Comparison of ENCODE assay signal across 8 cellular contexts in genomic region chr6:134288538-134289203, GRCh38. TPM values are rescaled to one million over a fixed set of nuclear protein-coding genes. Genes with fewer than 3 reads are reported as not detected.
DNase-seq lines count a peak whose midpoint lies in the region; ATAC-seq and TF ChIP-seq lines count a peak whose summit lies in the region.

No MANE protein-coding gene starts in this region.

- H3K27ac Mint-ChIP-seq in stimulated activated naive CD8-positive, alpha-beta T cell treated with anti-CD3 and anti-CD28 coated beads, Interleukin-15, Interleukin-2, amounts not matched to agents 100 ng/mL and 50 ng/mL, for 24 hours = peak overlapping the region; percentile 99
- no peak overlapping the region for H3K27ac Mint-ChIP-seq in H9

- no peak overlapping the region for H3K18ac ChIP-seq in H9 (ENCODE audit: insufficient read length, low read depth, low read length)

- no peak overlapping the region for H2BK5ac ChIP-seq in H9 (ENCODE audit: insufficient read length, low read length)

- H3K56ac ChIP-seq in H9 (ENCODE audit: insufficient read length, low read depth, low read length) = no peak overlapping the region

- ATAC-seq in heart left ventricle (peak in 3 of 4 donors; percentile 63 to 87 (median 72)), Right ventricle myocardium inferior (no peak), HG03064 (IDR thresholded peaks at IDR 0.05; ENCODE audit: low read depth, unreplicated experiment) (peak; percentile 53)

- H3K36me3 ChIP-seq in heart left ventricle (no peaks in the 10 kb centered on the region), fibroblast of lung (ENCODE audit: control insufficient read depth, insufficient read depth, low read length) (no peaks in the 10 kb centered on the region), esophagus squamous epithelium (no peaks in the 10 kb centered on the region)

- 40 to 53% (median 44%) methylated on average over 3 of the region's 3 CpGs for WGBS in heart left ventricle, 4 donors
- 11 to 34% methylated on average over 3 of the region's 3 CpGs for WGBS in esophagus squamous epithelium, 2 donors
- WGBS in H9 (ENCODE audit: extremely low coverage, insufficient read length, low lambda C conversion rate) = no CpG with 5 or more reads among the region's 3 CpGs

- no peak overlapping the region for H4K5ac ChIP-seq in H9 (ENCODE audit: insufficient read length, low read depth, low read length)

- peak overlapping the region; percentile 75 for H3K4me3 Mint-ChIP-seq in stimulated activated naive CD8-positive, alpha-beta T cell treated with anti-CD3 and anti-CD28 coated beads, Interleukin-15, Interleukin-2, amounts not matched to agents 100 ng/mL and 50 ng/mL, for 24 hours
- no peak overlapping the region for H3K4me3 Mint-ChIP-seq in H9

- no peaks in the 10 kb centered on the region for H3K79me2 ChIP-seq in fibroblast of lung (ENCODE audit: control insufficient read depth, insufficient read depth, low read length)
- no peaks in the 10 kb centered on the region for H3K79me2 ChIP-seq in H9 (ENCODE audit: insufficient read depth, low read length)

- no peaks in the 10 kb centered on the region for H3K27me3 Mint-ChIP-seq in stimulated activated naive CD8-positive, alpha-beta T cell treated with anti-CD3 and anti-CD28 coated beads, Interleukin-15, Interleukin-2, amounts not matched to agents 100 ng/mL and 50 ng/mL, for 24 hours
- H3K27me3 Mint-ChIP-seq in H9 (ENCODE audit: low read depth) = peaks cover 3% of the 10 kb centered on the region; the same call in 1 of the 2 replicates

- H3K4me3 ChIP-seq in heart left ventricle (no peak overlapping the region), fibroblast of lung (replicated peaks in 1 of 4; ENCODE audit: control extremely low read depth in 1 of 4, insufficient read depth in 1 of 4, low read depth in 3 of 4, low read length in 4 of 4) (no peak overlapping the region), esophagus squamous epithelium (no peak overlapping the region)

- H3K9me3 ChIP-seq in heart left ventricle (no peaks in the 10 kb centered on the region), fibroblast of lung (ENCODE audit: control insufficient read depth, insufficient read depth, low read depth, low read length) (no peaks in the 10 kb centered on the region), esophagus squamous epithelium (no peaks in the 10 kb centered on the region), H9 (ENCODE audit: control insufficient read depth, low read depth, low read length) (no peaks in the 10 kb centered on the region)

- DNase-seq in heart left ventricle (no peak), Right ventricle myocardium inferior (ENCODE audit: missing footprints) (no peak), SKM-1 treated with dmso at 0.1 percent for 144 hours (lab: John Stamatoyannopoulos, UW; ENCODE audit: unreplicated experiment) (peak; percentile 88), fibroblast of lung (ENCODE audit: low read depth in 2 of 2) (peak; percentile 88), esophagus squamous epithelium (lab: John Stamatoyannopoulos, UW) (no peak), H9 (no peak)

- H3K4me1 ChIP-seq in heart left ventricle (peaks cover 0 to 25% (median 8%) of the 10 kb centered on the region in 12 donors), fibroblast of lung (ENCODE audit: control insufficient read depth, extremely low read depth, insufficient read depth, low read length) (peaks cover 7% of the 10 kb centered on the region), esophagus squamous epithelium (peaks cover 0 to 16% (median 11%) of the 10 kb centered on the region in 3 donors), H9 (ENCODE audit: insufficient read depth, low read length) (peaks cover 5% of the 10 kb centered on the region; the same call in 1 of the 2 replicates)

- H3K27ac ChIP-seq in heart left ventricle (peak overlapping the region in 8 of 12 donors; percentile 1 to 90 (median 40)), fibroblast of lung (ENCODE audit: insufficient read depth, low read length) (peak overlapping the region; percentile 86), esophagus squamous epithelium (peak overlapping the region in 2 of 4 donors; percentile 26 to 37), H9 (ENCODE audit: insufficient read length, low read depth, low read length) (no peak overlapping the region)

- H3K23ac ChIP-seq in H9 (ENCODE audit: insufficient read length, low read depth, low read length) = no peak overlapping the region

- no peak overlapping the region for H2BK12ac ChIP-seq in H9 (ENCODE audit: insufficient read length, low read depth, low read length)

- no peak overlapping the region for H3K14ac ChIP-seq in H9 (ENCODE audit: insufficient read depth, low read length)

- H2BK15ac ChIP-seq in H9 (ENCODE audit: low read depth, low read length) = no peak overlapping the region

- H4K91ac ChIP-seq in H9 (ENCODE audit: insufficient read length, low read depth, low read length) = no peak overlapping the region

- H3K4ac ChIP-seq in H9 (ENCODE audit: low read depth, low read length) = no peak overlapping the region

- no peak overlapping the region for H4K8ac ChIP-seq in H9 (replicated peaks; ENCODE audit: insufficient read length, low read depth, low read length)

- TF ChIP-seq CTCF in heart left ventricle (IDR thresholded peaks at IDR 0.05) (no peak), fibroblast of lung (conservative IDR thresholded peaks at IDR 0.05 in 1 of 2, IDR thresholded peaks at IDR 0.05 in 1 of 2; ENCODE audit: low read depth in 1 of 2, low read length in 2 of 2) (no peak), esophagus squamous epithelium (IDR thresholded peaks at IDR 0.05) (no peak), H9 (conservative IDR thresholded peaks at IDR 0.05) (no peak)

- peaks cover 29% of the 10 kb centered on the region for H3K4me1 Mint-ChIP-seq in stimulated activated naive CD8-positive, alpha-beta T cell treated with anti-CD3 and anti-CD28 coated beads, Interleukin-15, Interleukin-2, amounts not matched to agents 100 ng/mL and 50 ng/mL, for 24 hours (ENCODE audit: low read depth)
- peaks cover 10 to 14% of the 10 kb centered on the region in 2 experiments for H3K4me1 Mint-ChIP-seq in H9

- no peaks in the 10 kb centered on the region for H3K36me3 Mint-ChIP-seq in stimulated activated naive CD8-positive, alpha-beta T cell treated with anti-CD3 and anti-CD28 coated beads, Interleukin-15, Interleukin-2, amounts not matched to agents 100 ng/mL and 50 ng/mL, for 24 hours (ENCODE audit: low read depth)
- H3K36me3 Mint-ChIP-seq in H9 (ENCODE audit: insufficient read depth in 1 of 3, low read depth in 3 of 3) = peaks cover 2 to 4% (median 4%) of the 10 kb centered on the region in 3 experiments; a peak in 3 of 7 replicates

- H3K9ac ChIP-seq in fibroblast of lung (ENCODE audit: insufficient read depth, low read length) (no peak overlapping the region), H9 (ENCODE audit: extremely low read depth, insufficient read length, low read length) (no peak overlapping the region)

- intact Hi-C loops in heart left ventricle (cut with DNase I) (loop anchor here in 1 of 10 donors (5.0 kb wide), 1 partner anchor 36 kb away; no protein-coding TSS in a partner anchor), Right ventricle myocardium inferior (cut with DNase I) (no loop called here), esophagus squamous epithelium (cut with DNase I) (no loop called here)

- no peaks in the 10 kb centered on the region for H3K23me2 ChIP-seq in H9 (ENCODE audit: insufficient read length, low read depth, low read length, poor library complexity, severe bottlenecking)

- H4K20me1 ChIP-seq in fibroblast of lung (ENCODE audit: control insufficient read depth, extremely low read depth, insufficient read depth, low read length) (no peaks in the 10 kb centered on the region), H9 (ENCODE audit: control insufficient read depth, insufficient read depth, insufficient read length) (no peaks in the 10 kb centered on the region)

- H3K4me2 ChIP-seq in fibroblast of lung (ENCODE audit: extremely low read depth, insufficient read depth, low read length) = peak overlapping the region; percentile 0
- H3K4me2 ChIP-seq in H9 (ENCODE audit: insufficient read depth, insufficient read length, low read length) = no peak overlapping the region

- no peak for TF ChIP-seq POLR2A in heart left ventricle (IDR thresholded peaks at IDR 0.05)
- no peak for TF ChIP-seq POLR2A in esophagus squamous epithelium (IDR thresholded peaks at IDR 0.05)

- H3T11ph ChIP-seq in H9 (ENCODE audit: low read length) = no peak overlapping the region

- no peak overlapping the region for H2AK5ac ChIP-seq in H9 (ENCODE audit: insufficient read length, low read length)

- H2BK20ac ChIP-seq in H9 (ENCODE audit: low read depth, low read length, poor library complexity, severe bottlenecking) = no peak overlapping the region

- H3K79me1 ChIP-seq in H9 (ENCODE audit: insufficient read depth, low read depth, low read length, poor library complexity, severe bottlenecking) = no peaks in the 10 kb centered on the region

- H3K27me3 ChIP-seq in heart left ventricle (no peaks in the 10 kb centered on the region), fibroblast of lung (ENCODE audit: control insufficient read depth, insufficient read depth, low read length) (no peaks in the 10 kb centered on the region), esophagus squamous epithelium (no peaks in the 10 kb centered on the region), H9 (ENCODE audit: insufficient read depth, low read length) (no peaks in the 10 kb centered on the region)

- H2BK120ac ChIP-seq in H9 (ENCODE audit: low read depth, low read length, poor library complexity, severe bottlenecking) = no peak overlapping the region

- H3K9me3 Mint-ChIP-seq in stimulated activated naive CD8-positive, alpha-beta T cell treated with anti-CD3 and anti-CD28 coated beads, Interleukin-15, Interleukin-2, amounts not matched to agents 100 ng/mL and 50 ng/mL, for 24 hours = no peaks in the 10 kb centered on the region
- peaks cover 3 to 7% of the 10 kb centered on the region in 2 experiments; a peak in 4 of 5 replicates for H3K9me3 Mint-ChIP-seq in H9

- H2AFZ ChIP-seq in fibroblast of lung (ENCODE audit: low read length) = no peak overlapping the region
- no peak overlapping the region for H2AFZ ChIP-seq in H9 (ENCODE audit: low read length)

RNA-seq across cellular contexts. Expression of gene SGK1, which starts 29.2 kb away (rescaled TPM):
- 100 to 1,000 TPM in 1 of 9 donors, 10 to 100 TPM in 8; 17.7 to 118 (median 73.0) TPM for total RNA-seq in heart left ventricle
- polyA plus RNA-seq in heart left ventricle = 10 to 100 TPM; 19.7 to 56.7 TPM
- total RNA-seq in Right ventricle myocardium inferior = 28.1 TPM
- total RNA-seq in fibroblast of lung = 60.4 and 132 TPM in 2 replicates
- 137 and 154 TPM in 2 replicates for polyA plus RNA-seq in fibroblast of lung
- 81.3 and 102 TPM in 2 replicates for polyA plus RNA-seq in fibroblast of lung (2012)
- 213 and 223 TPM in 2 replicates for polyA minus RNA-seq in fibroblast of lung (ENCODE audit: low replicate concordance)
- 100 to 1,000 TPM in 3 of 4 donors, 10 to 100 TPM in 1; 93.8 to 170 (median 154) TPM for total RNA-seq in esophagus squamous epithelium
- 7.8 and 8.2 TPM in 2 replicates for total RNA-seq in H9 (2021)

Comparison
In these comparisons a context has a peak if more than half of its experiments do, and no peak if none do; other contexts are left out.
1. DNase-seq: peak in SKM-1 treated with dmso at 0.1 percent for 144 hours (single experiment) and fibroblast of lung (2 of 2); none in heart left ventricle (0 of 5), Right ventricle myocardium inferior (single experiment), esophagus squamous epithelium (single experiment) and H9 (single experiment).